8 cellular contexts compared by ENCODE assay signal in genomic region chr15:27059610-27060202, GRCh38.
DNase-seq lines count a peak whose midpoint lies in the region; ATAC-seq and TF ChIP-seq lines count a peak whose summit lies in the region.

No MANE protein-coding gene starts in this region.

- no peak overlapping the region for H3K27ac Mint-ChIP-seq in CD4-positive, alpha-beta T cell
- H3K27ac Mint-ChIP-seq in activated naive CD8-positive, alpha-beta T cell treated with anti-CD3 and anti-CD28 coated beads for 36 hours = no peak overlapping the region

- peak; percentile 26 for TF ChIP-seq CTCF in CD4-positive, alpha-beta T cell (IDR thresholded peaks at IDR 0.05)
- TF ChIP-seq CTCF in GM12875 (IDR thresholded peaks at IDR 0.05; ENCODE audit: borderline replicate concordance, insufficient read depth, low read depth, low read length) (peak; percentile 29; the same call in 1 of the 2 replicates), tibial nerve (IDR thresholded peaks at IDR 0.05) (peak; percentile 18 to 44 (median 31))

- no peak overlapping the region for H3K27ac ChIP-seq in CD4-positive, alpha-beta T cell (ENCODE audit: low read depth, low read length)
- no peak overlapping the region for H3K27ac ChIP-seq in tibial nerve

- no peaks in the 10 kb centered on the region for H3K27me3 ChIP-seq in CD4-positive, alpha-beta T cell (ENCODE audit: control insufficient read depth, insufficient read depth, low read length)
- no peaks in the 10 kb centered on the region for H3K27me3 ChIP-seq in tibial nerve

- TF ChIP-seq POLR2A in tibial nerve (IDR thresholded peaks at IDR 0.05) = no peak

- peaks cover under 1% of the 10 kb centered on the region for H3K9me3 ChIP-seq in CD4-positive, alpha-beta T cell (ENCODE audit: control insufficient read depth, low read length)
- no peaks in the 10 kb centered on the region for H3K9me3 ChIP-seq in tibial nerve

- H3K36me3 ChIP-seq in tibial nerve = no peaks in the 10 kb centered on the region

- WGBS in tibial nerve, 2 donors = 13 to 25% methylated on average over 3 of the region's 3 CpGs

- no peaks in the 10 kb centered on the region for H3K27me3 Mint-ChIP-seq in CD4-positive, alpha-beta T cell
- H3K27me3 Mint-ChIP-seq in activated naive CD8-positive, alpha-beta T cell treated with anti-CD3 and anti-CD28 coated beads for 36 hours = no peaks in the 10 kb centered on the region

- intact Hi-C loops in CD4-positive, alpha-beta T cell (cut with DNase I, micrococcal nuclease) = no loop called here

- no peak overlapping the region for H3K4me3 Mint-ChIP-seq in CD4-positive, alpha-beta T cell
- H3K4me3 Mint-ChIP-seq in activated naive CD8-positive, alpha-beta T cell treated with anti-CD3 and anti-CD28 coated beads for 36 hours = no peak overlapping the region

- POLR2A ChIA-PET in CD4-positive, alpha-beta T cell (lab: Charles Lee) = no interaction called here

- H3K4me3 ChIP-seq in GM12875 (ENCODE audit: low read depth, low read length) (no peak overlapping the region), tibial nerve (no peak overlapping the region)

- no peak for ATAC-seq in CD4-positive, alpha-beta T cell (ENCODE audit: poor library complexity)
- ATAC-seq in HG03025 (IDR thresholded peaks at IDR 0.05; ENCODE audit: low FRiP score, unreplicated experiment) = no peak
- ATAC-seq in GM19467 (IDR thresholded peaks at IDR 0.05; ENCODE audit: unreplicated experiment) = no peak

- H3K4me1 ChIP-seq in tibial nerve = no peaks in the 10 kb centered on the region

- no peak for TF ChIP-seq EP300 in tibial nerve (IDR thresholded peaks at IDR 0.05)

- no peak for DNase-seq in CD4-positive, alpha-beta T cell
- DNase-seq in NCI-H187 treated with DMSO at 0.1 percent for 48 hours (lab: John Stamatoyannopoulos, UW) = peak; percentile 14
- DNase-seq in activated naive CD8-positive, alpha-beta T cell treated with anti-CD3 and anti-CD28 coated beads for 36 hours = peak; percentile 19
- DNase-seq in iris pigment epithelial cell (ENCODE audit: low read depth) = peak; percentile 21
- peak in 1 of 2 donors; percentile 71 for DNase-seq in tibial nerve (ENCODE audit: low spot score in 2 of 2)

- no peaks in the 10 kb centered on the region for H3K36me3 Mint-ChIP-seq in CD4-positive, alpha-beta T cell (ENCODE audit: low read depth)
- H3K36me3 Mint-ChIP-seq in activated naive CD8-positive, alpha-beta T cell treated with anti-CD3 and anti-CD28 coated beads for 36 hours = no peaks in the 10 kb centered on the region

- peaks cover 6% of the 10 kb centered on the region for H3K9me3 Mint-ChIP-seq in CD4-positive, alpha-beta T cell
- no peaks in the 10 kb centered on the region for H3K9me3 Mint-ChIP-seq in activated naive CD8-positive, alpha-beta T cell treated with anti-CD3 and anti-CD28 coated beads for 36 hours

- CTCF ChIA-PET in CD4-positive, alpha-beta T cell (lab: Charles Lee) = no interaction called here

- H3K4me1 Mint-ChIP-seq in CD4-positive, alpha-beta T cell (ENCODE audit: low read depth) = no peaks in the 10 kb centered on the region
- no peaks in the 10 kb centered on the region for H3K4me1 Mint-ChIP-seq in activated naive CD8-positive, alpha-beta T cell treated with anti-CD3 and anti-CD28 coated beads for 36 hours

Comparison
In these comparisons a context has a peak if more than half of its experiments do, and no peak if none do; other contexts are left out.
1. DNase-seq: peak in NCI-H187 treated with DMSO at 0.1 percent for 48 hours (single experiment), activated naive CD8-positive, alpha-beta T cell treated with anti-CD3 and anti-CD28 coated beads for 36 hours (single experiment) and iris pigment epithelial cell (single experiment); none in CD4-positive, alpha-beta T cell (0 of 10).
2. Peak in every context shown above with its lines, with median percentiles within 50 percentile points of each other: CTCF ChIP-seq.